In genomic region chr5:104652271-104652861, GRCh38 we compare ENCODE assay signal across 1 cellular context.
TF ChIP-seq lines count a peak whose summit lies in the region.

No MANE protein-coding gene starts in this region.

TF ChIP-seq in GM23338, 12 proteins besides CTCF, POLR2A, EP300 and RAD21 (continued from another document):
- TF ChIP-seq ETS1 (IDR thresholded peaks at IDR 0.05) (no peak), POLR2AphosphoS5 (IDR thresholded peaks at IDR 0.05; ENCODE audit: low read depth) (no peak), ZNF114 (CRISPR knock-in tag; IDR thresholded peaks at IDR 0.05) (no peak), CREB1 (CRISPR knock-in tag; IDR thresholded peaks at IDR 0.05; ENCODE audit: low read depth) (no peak), NANOG (IDR thresholded peaks at IDR 0.05; ENCODE audit: borderline replicate concordance) (no peak), REST (IDR thresholded peaks at IDR 0.05; ENCODE audit: unreplicated experiment) (no peak), EZH2 (IDR thresholded peaks at IDR 0.05; ENCODE audit: low read depth, unreplicated experiment) (no peak), ZNF462 (CRISPR knock-in tag; IDR thresholded peaks at IDR 0.05) (no peak)
